ENCODE assay signal across 8 cellular contexts in genomic region chr6:108947114-108947854, GRCh38.
DNase-seq lines count a peak whose midpoint lies in the region; ATAC-seq, FAIRE-seq and TF ChIP-seq lines count a peak whose summit lies in the region.

No MANE protein-coding gene starts in this region.

- WGBS in pancreas, 2 donors: 40 to 43% methylated on average over 5 of the region's 5 CpGs

- peak overlapping the region in 2 of 4 donors; percentile 61 to 71 for H3K27ac ChIP-seq in pancreas

- H3K36me3 ChIP-seq in pancreas: no peaks in the 10 kb centered on the region

- H3K9me3 ChIP-seq in pancreas: no peaks in the 10 kb centered on the region

- H3K27me3 ChIP-seq in pancreas: no peaks in the 10 kb centered on the region

- no peak for FAIRE-seq in pancreas (lab: Jason Lieb, UNC)

- ATAC-seq in esophagus mucosa (peak; percentile 95), pancreas (peak; percentile 60 to 82 (median 77)), HG02884 (IDR thresholded peaks at IDR 0.05; ENCODE audit: unreplicated experiment) (no peak), HG02852 (IDR thresholded peaks at IDR 0.05; ENCODE audit: unreplicated experiment) (no peak), GM18517 (IDR thresholded peaks at IDR 0.05; ENCODE audit: unreplicated experiment) (no peak)

- peak; percentile 92 for DNase-seq in DMS 273 (lab: John Stamatoyannopoulos, UW; ENCODE audit: unreplicated experiment)
- DNase-seq in NCI-H446 treated with DMSO at 0.1 percent for 48 hours (lab: John Stamatoyannopoulos, UW): peak; percentile 81
- peak in 1 of 6 donors; percentile 31 for DNase-seq in pancreas
- DNase-seq in NCI-H2227 treated with DMSO at 0.1 percent for 48 hours (lab: John Stamatoyannopoulos, UW): no peak

- H3K4me1 ChIP-seq in pancreas: peaks cover 24 to 53% (median 41%) of the 10 kb centered on the region in 3 donors

- no peak overlapping the region for H3K4me3 ChIP-seq in pancreas

- TF ChIP-seq CTCF in pancreas (IDR thresholded peaks at IDR 0.05): no peak

- intact Hi-C loops in pancreas (cut with DNase I): no loop called here

Comparison
In these comparisons a context has a peak if more than half of its experiments do, and no peak if none do; other contexts are left out.
1. ATAC-seq: peak in esophagus mucosa (single experiment) and pancreas (4 of 4); none in HG02884 (single experiment), HG02852 (single experiment) and GM18517 (single experiment).